In the genomic region with DNA sequence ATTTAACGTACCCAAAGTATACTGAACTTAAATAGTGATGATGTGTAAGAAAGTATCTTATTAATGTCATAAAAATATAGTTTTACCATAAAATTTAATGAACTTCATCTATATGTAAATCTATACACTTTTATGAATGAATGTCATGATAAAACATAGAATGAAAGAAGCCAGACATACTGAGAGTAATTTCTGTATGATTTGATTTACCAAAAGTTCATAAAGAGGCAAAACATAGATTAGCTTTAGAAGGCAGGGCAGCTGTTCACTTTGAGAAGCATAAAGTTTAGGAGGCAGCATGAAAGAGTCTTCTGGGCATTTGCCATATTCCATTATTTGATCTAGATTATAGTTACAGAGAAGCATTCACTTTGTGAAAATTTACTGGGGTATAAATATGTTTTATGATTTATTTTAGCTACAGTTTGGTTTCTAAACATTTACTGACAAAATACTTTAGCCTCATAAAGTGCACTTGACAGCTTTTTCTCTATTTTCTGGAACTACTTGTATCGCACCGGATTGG, we compare ENCODE assay signal across 3 cellular contexts.
TF ChIP-seq lines count a peak whose summit lies in the region.

No MANE protein-coding gene starts in this region.

TF ChIP-seq in HCT116, 20 proteins besides CTCF, POLR2A, EP300 and RAD21 (continued from another document):
- TF ChIP-seq TCF7L2 (IDR thresholded peaks at IDR 0.05; ENCODE audit: borderline replicate concordance, extremely low read depth, insufficient read depth, insufficient read length) (no peak), YY1 (IDR thresholded peaks at IDR 0.05; ENCODE audit: extremely low read depth, insufficient replicate concordance, low read depth, low read length) (no peak), POLR2AphosphoS5 (IDR thresholded peaks at IDR 0.05; ENCODE audit: low read depth, low read length) (no peak)

TF ChIP-seq in SK-N-SH, 30 proteins besides CTCF, POLR2A, EP300 and RAD21 (continued from another document):
- TF ChIP-seq, protein P1, sequence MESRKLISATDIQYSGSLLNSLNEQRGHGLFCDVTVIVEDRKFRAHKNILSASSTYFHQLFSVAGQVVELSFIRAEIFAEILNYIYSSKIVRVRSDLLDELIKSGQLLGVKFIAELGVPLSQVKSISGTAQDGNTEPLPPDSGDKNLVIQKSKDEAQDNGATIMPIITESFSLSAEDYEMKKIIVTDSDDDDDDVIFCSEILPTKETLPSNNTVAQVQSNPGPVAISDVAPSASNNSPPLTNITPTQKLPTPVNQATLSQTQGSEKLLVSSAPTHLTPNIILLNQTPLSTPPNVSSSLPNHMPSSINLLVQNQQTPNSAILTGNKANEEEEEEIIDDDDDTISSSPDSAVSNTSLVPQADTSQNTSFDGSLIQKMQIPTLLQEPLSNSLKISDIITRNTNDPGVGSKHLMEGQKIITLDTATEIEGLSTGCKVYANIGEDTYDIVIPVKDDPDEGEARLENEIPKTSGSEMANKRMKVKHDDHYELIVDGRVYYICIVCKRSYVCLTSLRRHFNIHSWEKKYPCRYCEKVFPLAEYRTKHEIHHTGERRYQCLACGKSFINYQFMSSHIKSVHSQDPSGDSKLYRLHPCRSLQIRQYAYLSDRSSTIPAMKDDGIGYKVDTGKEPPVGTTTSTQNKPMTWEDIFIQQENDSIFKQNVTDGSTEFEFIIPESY (IDR thresholded peaks at IDR 0.05; ENCODE audit: borderline replicate concordance, low read depth): no peak
- peak; percentile 66 for TF ChIP-seq GATA2 (CRISPR knock-in tag; IDR thresholded peaks at IDR 0.05)

TF ChIP-seq in HEK293T, 16 proteins besides CTCF, POLR2A, EP300 and RAD21 (continued from another document):
- TF ChIP-seq, protein P2, sequence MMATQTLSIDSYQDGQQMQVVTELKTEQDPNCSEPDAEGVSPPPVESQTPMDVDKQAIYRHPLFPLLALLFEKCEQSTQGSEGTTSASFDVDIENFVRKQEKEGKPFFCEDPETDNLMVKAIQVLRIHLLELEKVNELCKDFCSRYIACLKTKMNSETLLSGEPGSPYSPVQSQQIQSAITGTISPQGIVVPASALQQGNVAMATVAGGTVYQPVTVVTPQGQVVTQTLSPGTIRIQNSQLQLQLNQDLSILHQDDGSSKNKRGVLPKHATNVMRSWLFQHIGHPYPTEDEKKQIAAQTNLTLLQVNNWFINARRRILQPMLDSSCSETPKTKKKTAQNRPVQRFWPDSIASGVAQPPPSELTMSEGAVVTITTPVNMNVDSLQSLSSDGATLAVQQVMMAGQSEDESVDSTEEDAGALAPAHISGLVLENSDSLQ (IDR thresholded peaks at IDR 0.05): no peak
- no peak for TF ChIP-seq SP1 (IDR thresholded peaks at IDR 0.05)
